8 cellular contexts compared by ENCODE assay signal in genomic region chr7:100826546-100827329, GRCh38. TPM values are rescaled to one million over a fixed set of nuclear protein-coding genes. Genes with fewer than 3 reads are reported as not detected.
DNase-seq lines count a peak whose midpoint lies in the region; ATAC-seq, FAIRE-seq and TF ChIP-seq lines count a peak whose summit lies in the region.

No MANE protein-coding gene starts in this region.

- POLR2A ChIA-PET in activated CD4-positive, alpha-beta T cell treated with anti-CD3 and anti-CD28 coated beads, Interleukin-2, amount 10 ng/mL, durations not matched to agents 7 days and 5 days (lab: Charles Lee), result no interaction called here
- POLR2A ChIA-PET in GM12878 (lab: Charles Lee), result no interaction called here

- RAD21 ChIA-PET in GM12878 (lab: Charles Lee; ENCODE audit: unreplicated experiment), result no interaction called here

- H3K4me1 ChIP-seq in GM12878 (ENCODE audit: control insufficient read depth, insufficient read depth, low read length) (no peaks in the 10 kb centered on the region), thoracic aorta (ENCODE audit: control insufficient read depth in 1 of 2, low read depth in 2 of 2) (peaks cover 0 to 19% of the 10 kb centered on the region in 2 donors)

- SMC1A ChIA-PET in GM12878 (lab: Charles Lee; ENCODE audit: uncharacterized antibody, unreplicated experiment), result no interaction called here

- no peaks in the 10 kb centered on the region for H3K9me3 Mint-ChIP-seq in activated CD4-positive, alpha-beta T cell treated with anti-CD3 and anti-CD28 coated beads, Interleukin-2, amount 10 ng/mL, durations not matched to agents 7 days and 5 days

- ATAC-seq in GM12878 (no peak), left lobe of liver (peak; percentile 18), thoracic aorta (ENCODE audit: insufficient number of reproducible peaks, low FRiP score, low read depth) (no peak), GM18909 (IDR thresholded peaks at IDR 0.05; ENCODE audit: poor library complexity, unreplicated experiment) (no peak)

- no peak overlapping the region for H3K4me2 ChIP-seq in GM12878 (ENCODE audit: control insufficient read depth, insufficient read depth)

- in situ Hi-C loops in GM12878 (cut with MboI), result no loop called here

- TF ChIP-seq RAD21 in GM12878 (IDR thresholded peaks at IDR 0.05; ENCODE audit: insufficient read depth, low read depth, low read length), result no peak

- H3K4me3 ChIP-seq in GM12878, result no peak overlapping the region
- H3K4me3 ChIP-seq in thoracic aorta, result peak overlapping the region; percentile 71

- no peak for TF ChIP-seq EP300 in GM12878 (IDR thresholded peaks at IDR 0.05; ENCODE audit: borderline replicate concordance in 1 of 2, control insufficient read depth in 1 of 2, low read depth in 2 of 2, low read length in 2 of 2)

- H3K9me3 ChIP-seq in GM12878 (replicated peaks; ENCODE audit: control insufficient read depth, insufficient read depth, low read length) (no peaks in the 10 kb centered on the region), thoracic aorta (no peaks in the 10 kb centered on the region)

- H3K27ac Mint-ChIP-seq in activated CD4-positive, alpha-beta T cell treated with anti-CD3 and anti-CD28 coated beads, Interleukin-2, amount 10 ng/mL, durations not matched to agents 7 days and 5 days, result peak overlapping the region; percentile 28

- no peak for TF ChIP-seq POLR2A in GM12878 (IDR thresholded peaks at IDR 0.05; ENCODE audit: low read depth, low read length)

- H3K36me3 Mint-ChIP-seq in activated CD4-positive, alpha-beta T cell treated with anti-CD3 and anti-CD28 coated beads, Interleukin-2, amount 10 ng/mL, durations not matched to agents 7 days and 5 days (ENCODE audit: low read depth), result peaks cover 2% of the 10 kb centered on the region

- intact Hi-C loops in GM12878 (cut with micrococcal nuclease; ENCODE audit: unreplicated experiment), result no loop called here

- WGBS in GM12878 (ENCODE audit: insufficient coverage, insufficient replicate concordance, low lambda C conversion rate, missing lambda C conversion rate), result 5% methylated on average over 51 of the region's 69 CpGs

- peaks cover 21% of the 10 kb centered on the region for H3K4me1 Mint-ChIP-seq in activated CD4-positive, alpha-beta T cell treated with anti-CD3 and anti-CD28 coated beads, Interleukin-2, amount 10 ng/mL, durations not matched to agents 7 days and 5 days

- no peak overlapping the region for H2AFZ ChIP-seq in GM12878 (ENCODE audit: control insufficient read depth, low read depth, low read length)

- H3K9ac ChIP-seq in GM12878 (ENCODE audit: control insufficient read depth, insufficient read depth, low read length), result no peak overlapping the region

- no peak for FAIRE-seq in GM12878 (lab: Jason Lieb, UNC)

- no peaks in the 10 kb centered on the region for H3K36me3 ChIP-seq in GM12878 (ENCODE audit: control insufficient read depth in 2 of 2, insufficient read depth in 2 of 2, low read length in 1 of 2)
- H3K36me3 ChIP-seq in thoracic aorta, result no peaks in the 10 kb centered on the region

- no TSS peak for BruUV-seq in GM12878 (replicated peaks; lab: Mats Ljungman, UMichigan)

- H3K4me3 Mint-ChIP-seq in activated CD4-positive, alpha-beta T cell treated with anti-CD3 and anti-CD28 coated beads, Interleukin-2, amount 10 ng/mL, durations not matched to agents 7 days and 5 days, result peak overlapping the region; percentile 24

- H3K27me3 Mint-ChIP-seq in activated CD4-positive, alpha-beta T cell treated with anti-CD3 and anti-CD28 coated beads, Interleukin-2, amount 10 ng/mL, durations not matched to agents 7 days and 5 days, result peaks cover 42% of the 10 kb centered on the region

- TF ChIP-seq CTCF in GM12878 (IDR thresholded peaks at IDR 0.05 in 2 of 3, conservative IDR thresholded peaks at IDR 0.05 in 1 of 3; ENCODE audit: control insufficient read depth in 2 of 3, extremely low read depth in 1 of 3, insufficient read depth in 1 of 3, low read depth in 3 of 3, low read length in 3 of 3), result no peak
- TF ChIP-seq CTCF in thoracic aorta (IDR thresholded peaks at IDR 0.05), result no peak

- DNase-seq in activated CD4-positive, alpha-beta T cell treated with anti-CD3 and anti-CD28 coated beads, Interleukin-2, amount 10 ng/mL, durations not matched to agents 7 days and 5 days, result no peak
- no peak for DNase-seq in activated CD4-positive, alpha-beta T cell treated with anti-CD3 and anti-CD28 coated beads, Interleukin-2, amount 50 U/mL, for 48 hours
- DNase-seq in GM12878 (ENCODE audit: low read depth, low spot score) (no peak), left lobe of liver (ENCODE audit: low spot score) (peak; percentile 61), thoracic aorta (ENCODE audit: low spot score) (no peak), NCI-H2029 treated with DMSO at 0.1 percent for 48 hours (lab: John Stamatoyannopoulos, UW) (no peak)
- no peak for DNase-seq in effector CD4-positive, alpha-beta T cell

- no peaks in the 10 kb centered on the region for H3K79me2 ChIP-seq in GM12878 (ENCODE audit: control insufficient read depth, insufficient read depth, low read length)

- H3K27ac ChIP-seq in GM12878 (ENCODE audit: control insufficient read depth, insufficient read depth) (no peak overlapping the region), thoracic aorta (no peak overlapping the region)

- no peaks in the 10 kb centered on the region for H4K20me1 ChIP-seq in GM12878 (ENCODE audit: control insufficient read depth, insufficient read depth)

- CTCF ChIA-PET in activated CD4-positive, alpha-beta T cell treated with anti-CD3 and anti-CD28 coated beads, Interleukin-2, amount 10 ng/mL, durations not matched to agents 7 days and 5 days (lab: Charles Lee), result interaction anchor here (0.5 kb wide), 1 partner anchor 274 kb away, joined by 3 read pairs; no protein-coding TSS in a partner anchor
- CTCF ChIA-PET in GM12878 (lab: Yijun Ruan, JAX), result no interaction called here

- H3K27me3 ChIP-seq in GM12878 (replicated peaks in 1 of 2; ENCODE audit: control insufficient read depth in 2 of 2, insufficient read depth in 2 of 2, low read length in 1 of 2), result peaks cover 12 to 14% of the 10 kb centered on the region in 2 experiments; a peak in 3 of 4 replicates
- peaks cover 18% of the 10 kb centered on the region for H3K27me3 ChIP-seq in thoracic aorta (replicated peaks; ENCODE audit: insufficient read depth)

RNA-seq across cellular contexts. Expression of gene EPHB4, which starts 0.6 kb away (rescaled TPM):
- 1 to 10 TPM; 1.6 to 2.1 TPM for total RNA-seq in activated CD4-positive, alpha-beta T cell treated with anti-CD3 and anti-CD28 coated beads, Interleukin-2, amount 10 ng/mL, durations not matched to agents 7 days and 5 days
- 3.3 and 3.7 TPM in 2 replicates for total RNA-seq in GM12878 (2013; cell fraction: nucleolus; rRNA removed)
- total RNA-seq in GM12878 (2014; rRNA removed), result 0.56 and 0.93 TPM in 2 replicates
- 0.32 and 0.40 TPM in 2 replicates for total RNA-seq in GM12878 (2014; rRNA removed; fragmentation: Illumina TruSeq; extraction: Trizol)
- total RNA-seq in GM12878 (2021), result 0.82 and 0.85 TPM in 2 replicates
- 1.0 TPM for polyA plus RNA-seq in GM12878 (2011; ENCODE audit: low read depth)
- polyA plus RNA-seq in GM12878 (2011; rRNA removed), result 0.23 and 0.45 TPM in 2 replicates
- polyA plus RNA-seq in GM12878 (2011; cell fraction: cytosol; rRNA removed), result 0.32 and 0.76 TPM in 2 replicates
- polyA plus RNA-seq in GM12878 (2011; cell fraction: nucleus; rRNA removed), result 2.0 and 2.5 TPM in 2 replicates
- polyA plus RNA-seq in GM12878 (2012), result 0.70 and 0.93 TPM in 2 replicates
- polyA plus RNA-seq in GM12878 (2014; fragmentation: Illumina TruSeq; extraction: Trizol), result 0.05 and 0.32 TPM in 2 replicates
- not detected for polyA plus RNA-seq in GM12878 (2014; fragmentation: Nextera tagmentation; extraction: Ambion mirVana)
- 0.51 and 0.75 TPM in 2 replicates for polyA plus RNA-seq in GM12878 (2014; rRNA removed)
- polyA plus RNA-seq in GM12878 (2016; fragmentation: Nextera tagmentation; extraction: Ambion mirVana), result not detected
- polyA minus RNA-seq in GM12878 (2011; rRNA and poly(A)+ RNA removed), result 0.15 and 0.21 TPM in 2 replicates
- 0.67 and 3.4 TPM in 2 replicates for polyA minus RNA-seq in GM12878 (2011; cell fraction: cytosol; rRNA and poly(A)+ RNA removed)
- polyA minus RNA-seq in GM12878 (2011; cell fraction: nucleus; rRNA and poly(A)+ RNA removed), result 0.60 and 1.2 TPM in 2 replicates
- 48.8 TPM for total RNA-seq in left lobe of liver
- total RNA-seq in thoracic aorta, result 10 to 100 TPM; 20.5 to 29.4 TPM

RNA-seq across cellular contexts. Expression of gene SLC12A9, which starts 25.8 kb away (rescaled TPM):
- total RNA-seq in activated CD4-positive, alpha-beta T cell treated with anti-CD3 and anti-CD28 coated beads, Interleukin-2, amount 10 ng/mL, durations not matched to agents 7 days and 5 days, result 10 to 100 TPM; 44.1 to 49.1 TPM
- total RNA-seq in GM12878 (2013; cell fraction: nucleolus; rRNA removed), result 21.5 and 26.6 TPM in 2 replicates
- 11.1 and 16.7 TPM in 2 replicates for total RNA-seq in GM12878 (2014; rRNA removed)
- total RNA-seq in GM12878 (2014; rRNA removed; fragmentation: Illumina TruSeq; extraction: Trizol), result 5.5 and 6.3 TPM in 2 replicates
- total RNA-seq in GM12878 (2021), result 16.5 and 18.5 TPM in 2 replicates
- 3.9 TPM for polyA plus RNA-seq in GM12878 (2011; ENCODE audit: low read depth)
- polyA plus RNA-seq in GM12878 (2011; rRNA removed), result 8.6 and 15.3 TPM in 2 replicates
- 14.5 and 20.6 TPM in 2 replicates for polyA plus RNA-seq in GM12878 (2011; cell fraction: cytosol; rRNA removed)
- polyA plus RNA-seq in GM12878 (2011; cell fraction: nucleus; rRNA removed), result 53.9 and 65.6 TPM in 2 replicates
- 11.3 and 13.5 TPM in 2 replicates for polyA plus RNA-seq in GM12878 (2012)
- 4.3 and 10.9 TPM in 2 replicates for polyA plus RNA-seq in GM12878 (2014; fragmentation: Illumina TruSeq; extraction: Trizol)
- polyA plus RNA-seq in GM12878 (2014; fragmentation: Nextera tagmentation; extraction: Ambion mirVana), result under 1 TPM; 0.24 to 0.35 TPM
- 18.5 and 24.3 TPM in 2 replicates for polyA plus RNA-seq in GM12878 (2014; rRNA removed)
- polyA plus RNA-seq in GM12878 (2016; fragmentation: Nextera tagmentation; extraction: Ambion mirVana), result 1 to 10 TPM; 5.0 to 7.8 TPM
- 7.6 and 16.3 TPM in 2 replicates for polyA minus RNA-seq in GM12878 (2011; rRNA and poly(A)+ RNA removed)
- polyA minus RNA-seq in GM12878 (2011; cell fraction: cytosol; rRNA and poly(A)+ RNA removed), result 5.8 and 6.3 TPM in 2 replicates
- 7.0 and 10.4 TPM in 2 replicates for polyA minus RNA-seq in GM12878 (2011; cell fraction: nucleus; rRNA and poly(A)+ RNA removed)
- 10.1 TPM for total RNA-seq in left lobe of liver
- total RNA-seq in thoracic aorta, result 10 to 100 TPM; 20.0 to 25.2 TPM

RNA-seq across cellular contexts. Expression of gene TRIP6, which starts 40.4 kb away (rescaled TPM):
- 10 to 100 TPM; 24.8 to 34.2 TPM for total RNA-seq in activated CD4-positive, alpha-beta T cell treated with anti-CD3 and anti-CD28 coated beads, Interleukin-2, amount 10 ng/mL, durations not matched to agents 7 days and 5 days
- 23.7 and 24.0 TPM in 2 replicates for total RNA-seq in GM12878 (2013; cell fraction: nucleolus; rRNA removed)
- total RNA-seq in GM12878 (2014; rRNA removed), result 26.4 and 32.3 TPM in 2 replicates
- 15.4 and 16.2 TPM in 2 replicates for total RNA-seq in GM12878 (2014; rRNA removed; fragmentation: Illumina TruSeq; extraction: Trizol)
- 45.3 and 47.4 TPM in 2 replicates for total RNA-seq in GM12878 (2021)
- polyA plus RNA-seq in GM12878 (2011; ENCODE audit: low read depth), result 10.0 TPM
- polyA plus RNA-seq in GM12878 (2011; rRNA removed), result 14.2 and 21.3 TPM in 2 replicates
- polyA plus RNA-seq in GM12878 (2011; cell fraction: cytosol; rRNA removed), result 24.6 and 35.7 TPM in 2 replicates
- 37.9 and 42.2 TPM in 2 replicates for polyA plus RNA-seq in GM12878 (2011; cell fraction: nucleus; rRNA removed)
- 29.8 and 31.4 TPM in 2 replicates for polyA plus RNA-seq in GM12878 (2012)
- 1.7 and 8.5 TPM in 2 replicates for polyA plus RNA-seq in GM12878 (2014; fragmentation: Illumina TruSeq; extraction: Trizol)
- polyA plus RNA-seq in GM12878 (2014; fragmentation: Nextera tagmentation; extraction: Ambion mirVana), result 1 to 10 TPM; 2.5 to 7.1 TPM
- polyA plus RNA-seq in GM12878 (2014; rRNA removed), result 36.6 and 40.3 TPM in 2 replicates
- 10 to 100 TPM; 29.7 to 36.5 TPM for polyA plus RNA-seq in GM12878 (2016; fragmentation: Nextera tagmentation; extraction: Ambion mirVana)
- 12.7 and 22.8 TPM in 2 replicates for polyA minus RNA-seq in GM12878 (2011; rRNA and poly(A)+ RNA removed)
- 7.1 and 9.1 TPM in 2 replicates for polyA minus RNA-seq in GM12878 (2011; cell fraction: cytosol; rRNA and poly(A)+ RNA removed)
- 12.3 and 19.0 TPM in 2 replicates for polyA minus RNA-seq in GM12878 (2011; cell fraction: nucleus; rRNA and poly(A)+ RNA removed)
- total RNA-seq in left lobe of liver, result 24.6 TPM
- total RNA-seq in thoracic aorta, result 100 to 1,000 TPM in 1 of 2 donors, 10 to 100 TPM in 1; 71.9 to 103 TPM

RNA-seq across cellular contexts. Expression of gene SRRT, which starts 48.2 kb away (rescaled TPM):
- total RNA-seq in activated CD4-positive, alpha-beta T cell treated with anti-CD3 and anti-CD28 coated beads, Interleukin-2, amount 10 ng/mL, durations not matched to agents 7 days and 5 days, result 100 to 1,000 TPM; 262 to 280 TPM
- total RNA-seq in GM12878 (2013; cell fraction: nucleolus; rRNA removed), result 86.6 and 97.1 TPM in 2 replicates
- total RNA-seq in GM12878 (2014; rRNA removed) (94.0 and 104 TPM in 2 replicates), GM12878 (2014; rRNA removed; fragmentation: Illumina TruSeq; extraction: Trizol) (58.3 and 67.6 TPM in 2 replicates), GM12878 (2021) (230 and 254 TPM in 2 replicates), left lobe of liver (53.9 TPM), thoracic aorta (100 to 1,000 TPM; 109 TPM)
- polyA plus RNA-seq in GM12878 (2011; ENCODE audit: low read depth), result 170 TPM
- polyA plus RNA-seq in GM12878 (2011; rRNA removed) (24.2 and 43.9 TPM in 2 replicates), GM12878 (2014; fragmentation: Illumina TruSeq; extraction: Trizol) (69.0 and 120 TPM in 2 replicates), GM12878 (2014; fragmentation: Nextera tagmentation; extraction: Ambion mirVana) (10 to 100 TPM; 11.1 to 33.6 TPM), GM12878 (2014; rRNA removed) (119 and 148 TPM in 2 replicates), GM12878 (2016; fragmentation: Nextera tagmentation; extraction: Ambion mirVana) (100 to 1,000 TPM; 187 to 189 TPM)
- polyA plus RNA-seq in GM12878 (2011; cell fraction: cytosol; rRNA removed), result 44.5 and 51.1 TPM in 2 replicates
- 387 and 494 TPM in 2 replicates for polyA plus RNA-seq in GM12878 (2011; cell fraction: nucleus; rRNA removed)
- 115 and 154 TPM in 2 replicates for polyA plus RNA-seq in GM12878 (2012)
- polyA minus RNA-seq in GM12878 (2011; rRNA and poly(A)+ RNA removed), result 31.1 and 33.8 TPM in 2 replicates
- polyA minus RNA-seq in GM12878 (2011; cell fraction: cytosol; rRNA and poly(A)+ RNA removed), result 38.4 and 40.6 TPM in 2 replicates
- polyA minus RNA-seq in GM12878 (2011; cell fraction: nucleus; rRNA and poly(A)+ RNA removed), result 57.3 and 98.4 TPM in 2 replicates

Comparison
In these comparisons a context has a peak if more than half of its experiments do, and no peak if none do; other contexts are left out.
1. RNA of gene EPHB4, which starts 0.6 kb away (total RNA-seq): 48.8 TPM in left lobe of liver (single experiment) and 20.5 to 29.4 TPM in thoracic aorta; 1.6 to 2.1 TPM in activated CD4-positive, alpha-beta T cell treated with anti-CD3 and anti-CD28 coated beads, Interleukin-2, amount 10 ng/mL, durations not matched to agents 7 days and 5 days and 0.32 to 3.7 TPM in GM12878; every median in the first group is over 4 times any median in the second.